In genomic region chr2:173817582-173817981, GRCh38 we compare ENCODE assay signal across 11 cellular contexts.
"Had no signal": no experiment of that assay in that cellular context is flagged by ENCODE, and none has a peak within 500 bp of the region (broad histone marks: within the 10 kb centered on the region; RNA-seq: fewer than 3 reads in every experiment).

No MANE protein-coding gene starts in this region.

- H2AFZ ChIP-seq: GM23248, GM23338 had no signal

- H3K27ac Mint-ChIP-seq: GM23338, H9, HFFc6 had no signal

- H3K4me3 ChIP-seq: GM23248, GM23338, HAP-1 had no signal

- H3K9me3 Mint-ChIP-seq: GM23338, HFFc6 had no signal

- H3K9ac ChIP-seq: GM23248 had no signal

- FAIRE-seq: H1, H54 had no signal

- H3K4me2 ChIP-seq: GM23338 had no signal

- H3K27ac ChIP-seq: GM23248 had no signal

- DNase-seq: GM23248, GOT3, H7, H9, HCEC 1CT, HFFc6 had no signal

- H3K4me1 ChIP-seq: HAP-1 had no signal

- ATAC-seq: GM23338, HCT116 had no signal

- H3K9me3 ChIP-seq: HAP-1 had no signal

- H3K36me3 ChIP-seq: HAP-1 had no signal
